17 cellular contexts compared by ENCODE assay signal in the genomic region with DNA sequence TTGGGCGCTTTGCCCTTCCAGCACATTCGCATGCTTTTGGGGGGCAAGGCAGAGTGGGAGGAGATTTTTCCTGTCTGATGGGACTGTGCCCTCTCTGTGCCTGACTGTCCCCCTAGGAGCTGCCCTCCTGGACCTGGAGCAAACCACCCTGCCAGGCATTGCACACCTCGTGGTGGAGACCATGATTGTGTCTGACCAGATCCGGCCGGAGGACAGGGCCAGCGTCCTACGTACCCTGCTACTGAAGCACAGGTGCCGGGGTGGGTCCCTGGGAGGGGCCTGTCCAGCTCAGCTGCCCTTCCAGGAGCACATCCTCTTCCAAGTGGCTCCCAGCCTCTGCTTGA. TPM values are rescaled to one million over a fixed set of nuclear protein-coding genes. Genes with fewer than 3 reads are reported as not detected.
A peak's percentile ranks its signal among the peaks of the same experiment; 100 is the strongest.
DNase-seq lines count a peak whose midpoint lies in the region; ATAC-seq and TF ChIP-seq lines count a peak whose summit lies in the region.
"Had no signal": no experiment of that assay in that cellular context is flagged by ENCODE, and none has a peak within 500 bp of the region (broad histone marks: within the 10 kb centered on the region; RNA-seq: fewer than 3 reads in every experiment).

No MANE protein-coding gene starts in this region.

- no peak overlapping the region for H3K27ac Mint-ChIP-seq in activated CD8-positive, alpha-beta memory T cell treated with anti-CD3 and anti-CD28 coated beads, Interleukin-2, amount 10 ng/mL, durations not matched to agents 7 days and 5 days
- H3K27ac Mint-ChIP-seq: CD8-positive, alpha-beta memory T cell had no signal

- H3K27ac ChIP-seq in spleen: no peak overlapping the region

- CTCF ChIA-PET in activated CD8-positive, alpha-beta memory T cell treated with anti-CD3 and anti-CD28 coated beads, Interleukin-2, amount 10 ng/mL, durations not matched to agents 7 days and 5 days (lab: Charles Lee): interaction anchor here (1.1 to 1.2 kb wide), 2 partner anchors 10 to 91 kb away, joined by 3 to 5 read pairs; no protein-coding TSS in a partner anchor
- CTCF ChIA-PET in HEK293T (lab: Yijun Ruan, JAX): no interaction called here

- no peaks in the 10 kb centered on the region for H3K36me3 Mint-ChIP-seq in activated CD8-positive, alpha-beta memory T cell treated with anti-CD3 and anti-CD28 coated beads, Interleukin-2, amount 10 ng/mL, durations not matched to agents 7 days and 5 days
- H3K36me3 Mint-ChIP-seq: CD8-positive, alpha-beta memory T cell had no signal

- no peaks in the 10 kb centered on the region for H3K9me3 Mint-ChIP-seq in activated CD8-positive, alpha-beta memory T cell treated with anti-CD3 and anti-CD28 coated beads, Interleukin-2, amount 10 ng/mL, durations not matched to agents 7 days and 5 days (ENCODE audit: low read depth)
- H3K9me3 Mint-ChIP-seq: CD8-positive, alpha-beta memory T cell had no signal

- POLR2A ChIA-PET in HEK293T (lab: Yijun Ruan, JAX): no interaction called here

- H3K36me3 ChIP-seq in spleen: no peaks in the 10 kb centered on the region
- H3K36me3 ChIP-seq: MG63 had no signal

- H3K4me3 ChIP-seq in spleen: no peak overlapping the region
- H3K4me3 ChIP-seq: MG63 had no signal

- peaks cover 5% of the 10 kb centered on the region for H3K27me3 Mint-ChIP-seq in activated CD8-positive, alpha-beta memory T cell treated with anti-CD3 and anti-CD28 coated beads, Interleukin-2, amount 10 ng/mL, durations not matched to agents 7 days and 5 days

- WGBS in spleen, 5 donors: 74 to 98% (median 89%) methylated on average over 8 of the region's 8 CpGs

- no peaks in the 10 kb centered on the region for H3K4me1 Mint-ChIP-seq in activated CD8-positive, alpha-beta memory T cell treated with anti-CD3 and anti-CD28 coated beads, Interleukin-2, amount 10 ng/mL, durations not matched to agents 7 days and 5 days
- H3K4me1 Mint-ChIP-seq: CD8-positive, alpha-beta memory T cell had no signal

- H3K27me3 ChIP-seq in spleen (replicated peaks in 1 of 7): peaks cover 0 to 79% (median 24%) of the 10 kb centered on the region in 7 donors
- H3K27me3 ChIP-seq: MG63 had no signal

- no peaks in the 10 kb centered on the region for H3K9me3 ChIP-seq in spleen
- H3K9me3 ChIP-seq: MG63 had no signal

- TF ChIP-seq CTCF in GM13976 (IDR thresholded peaks at IDR 0.05; ENCODE audit: borderline replicate concordance, control extremely low read depth, extremely low read depth, insufficient read depth, missing control alignments) (no peak), spleen (IDR thresholded peaks at IDR 0.05 in 8 of 11, conservative IDR thresholded peaks at IDR 0.05 in 3 of 11) (no peak)

- H3K4me3 Mint-ChIP-seq in activated CD8-positive, alpha-beta memory T cell treated with anti-CD3 and anti-CD28 coated beads, Interleukin-2, amount 10 ng/mL, durations not matched to agents 7 days and 5 days: no peak overlapping the region
- H3K4me3 Mint-ChIP-seq: CD8-positive, alpha-beta memory T cell had no signal

- peak; percentile 38 for DNase-seq in activated CD8-positive, alpha-beta memory T cell treated with anti-CD3 and anti-CD28 coated beads for 24 hours
- DNase-seq in activated CD8-positive, alpha-beta memory T cell treated with anti-CD3 and anti-CD28 coated beads, Interleukin-2, amount 10 ng/mL, durations not matched to agents 7 days and 5 days: no peak
- DNase-seq in GM13976 (ENCODE audit: low spot score) (peak; percentile 23), iPS-NIHi11 (ENCODE audit: low spot score) (peak; percentile 11), spleen (peak; percentile 74), HEK293T (ENCODE audit: extremely low spot score) (no peak), T1000 (lab: John Stamatoyannopoulos, UW) (no peak)
- no peak for DNase-seq in stimulated activated naive CD4-positive, alpha-beta T cell (lab: John Stamatoyannopoulos, UW)
- DNase-seq: 8988T; CD8-positive, alpha-beta memory T cell; DMS153; IMR-90; Karpas-422; MG63; NCI-H1092 treated with DMSO at 0.1 percent for 48 hours; NCI-H2081 treated with DMSO at 0.1 percent for 48 hours; NCI-H524 treated with DMSO at 0.1 percent for 48 hours had no signal

- intact Hi-C loops in spleen (cut with DNase I; ENCODE audit: low total_unique reads): no loop called here

- peaks cover 0 to 14% (median 6%) of the 10 kb centered on the region in 6 donors for H3K4me1 ChIP-seq in spleen

- TF ChIP-seq POLR2A in spleen (IDR thresholded peaks at IDR 0.05): no peak

- in situ Hi-C loops in GM13976 (cut with MboI; ENCODE audit: low sequenced_read_pairs, unreplicated experiment): no loop called here

- ATAC-seq in activated CD8-positive, alpha-beta memory T cell treated with anti-CD3 and anti-CD28 coated beads, Interleukin-2, amount 10 ng/mL, durations not matched to agents 7 days and 5 days: no peak

TF ChIP-seq in HEK293T, 16 proteins besides CTCF, POLR2A, EP300 and RAD21:
- TF ChIP-seq PKNOX1 (IDR thresholded peaks at IDR 0.05) (no peak), ARNT (IDR thresholded peaks at IDR 0.05) (no peak), FOXK2 (IDR thresholded peaks at IDR 0.05) (no peak), SUZ12 (IDR thresholded peaks at IDR 0.05) (no peak), L3MBTL2 (conservative IDR thresholded peaks at IDR 0.05) (no peak), FOXM1 (IDR thresholded peaks at IDR 0.05; ENCODE audit: borderline replicate concordance) (no peak), ELF4 (IDR thresholded peaks at IDR 0.05) (no peak), LEF1 (IDR thresholded peaks at IDR 0.05; ENCODE audit: borderline replicate concordance) (no peak), FOXA1 (IDR thresholded peaks at IDR 0.05) (no peak), NFRKB (IDR thresholded peaks at IDR 0.05) (no peak), TARDBP (IDR thresholded peaks at IDR 0.05) (no peak)

RNA-seq across cellular contexts. Expression of gene SLC4A3, which starts 5.3 kb away (rescaled TPM):
- total RNA-seq in activated CD8-positive, alpha-beta memory T cell treated with anti-CD3 and anti-CD28 coated beads, Interleukin-2, amount 10 ng/mL, durations not matched to agents 7 days and 5 days: not detected
- 1 to 10 TPM; 1.6 to 9.2 (median 3.9) TPM for total RNA-seq in spleen
- polyA plus RNA-seq in spleen: 1 to 10 TPM in 1 of 3 donors, under 1 TPM in 2; 0.71 to 1.3 (median 0.74) TPM
- polyA plus RNA-seq: CD8-positive, alpha-beta memory T cell had no signal

RNA-seq across cellular contexts. Expression of gene STK11IP, which starts 35.1 kb away (rescaled TPM):
- total RNA-seq in activated CD8-positive, alpha-beta memory T cell treated with anti-CD3 and anti-CD28 coated beads, Interleukin-2, amount 10 ng/mL, durations not matched to agents 7 days and 5 days: 10 to 100 TPM; 27.7 to 30.8 TPM
- total RNA-seq in spleen: 10 to 100 TPM; 25.8 to 57.0 (median 35.9) TPM
- 10 to 100 TPM; 15.8 to 40.8 (median 40.3) TPM for polyA plus RNA-seq in spleen

Comparison
In these comparisons a context has a peak if more than half of its experiments do, and no peak if none do; other contexts are left out.
1. DNase-seq: peak in activated CD8-positive, alpha-beta memory T cell treated with anti-CD3 and anti-CD28 coated beads for 24 hours (single experiment), GM13976 (single experiment), iPS-NIHi11 (single experiment) and spleen (single experiment); none in activated CD8-positive, alpha-beta memory T cell treated with anti-CD3 and anti-CD28 coated beads, Interleukin-2, amount 10 ng/mL, durations not matched to agents 7 days and 5 days (single experiment), HEK293T (single experiment), T1000 (single experiment) and stimulated activated naive CD4-positive, alpha-beta T cell (0 of 6).